25 cellular contexts compared by ENCODE assay signal in the genomic region with DNA sequence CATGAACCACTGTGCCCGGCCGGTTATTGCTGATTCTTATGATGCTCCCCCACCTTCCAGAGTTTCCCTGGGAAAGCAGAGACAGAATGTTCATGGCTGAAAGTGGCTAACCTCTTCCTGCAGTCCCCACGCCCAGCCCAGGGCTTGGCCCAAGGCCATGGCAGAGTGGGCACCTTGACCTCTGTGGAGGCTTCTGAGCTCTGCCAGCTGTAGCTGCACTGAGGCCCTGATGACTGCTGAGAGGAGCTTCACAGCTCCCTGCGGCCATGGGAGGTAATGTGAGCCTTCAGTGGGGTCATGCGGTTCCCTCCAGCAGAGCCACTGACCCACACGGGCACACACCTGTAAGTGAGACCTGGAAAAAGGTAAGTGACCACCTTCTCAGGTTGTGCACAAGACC. TPM values are rescaled to one million over a fixed set of nuclear protein-coding genes. Genes with fewer than 3 reads are reported as not detected.
DNase-seq lines count a peak whose midpoint lies in the region; ATAC-seq and TF ChIP-seq lines count a peak whose summit lies in the region.
"Had no signal": no experiment of that assay in that cellular context is flagged by ENCODE, and none has a peak within 500 bp of the region (broad histone marks: within the 10 kb centered on the region; RNA-seq: fewer than 3 reads in every experiment).

No MANE protein-coding gene starts in this region.

- H3K27ac Mint-ChIP-seq in GM23338: no peak overlapping the region
- H3K27ac Mint-ChIP-seq: CD4-positive, alpha-beta memory T cell had no signal

- DNase-seq in GM23338 (ENCODE audit: low spot score) (no peak), Panc1 (ENCODE audit: low read depth, low spot score) (no peak), right lobe of liver (no peak), thoracic aorta (ENCODE audit: low spot score) (no peak), PC-9 (no peak), CD1c-positive myeloid dendritic cell (ENCODE audit: extremely low spot score) (no peak)
- DNase-seq: AML-193; CD4-positive, alpha-beta memory T cell; COR-L47; DMS53; H7; IMR-90; KG1; MG63; NCI-H1105 treated with DMSO at 0.1 percent for 48 hours; NCI-H2029; NCI-H446 treated with DMSO at 0.1 percent for 48 hours; NCI-H526; NCI-H82; Peyer's patch; SHP77 treated with DMSO at 0.1 percent for 48 hours had no signal

- peak; percentile 15; the same call in 1 of the 3 replicates for ATAC-seq in GM23338
- 0 out of 2 replicates have a peak, but pooled peaks have one; percentile 39 for ATAC-seq in Panc1
- peak; percentile 10 to 48 (median 16) for ATAC-seq in right lobe of liver
- no peak for ATAC-seq in thoracic aorta (ENCODE audit: insufficient number of reproducible peaks, low FRiP score, low read depth)
- no peak for ATAC-seq in HG02678 (IDR thresholded peaks at IDR 0.05; ENCODE audit: unreplicated experiment)
- ATAC-seq: A549 had no signal

- H3K9me3 Mint-ChIP-seq in GM23338: no peaks in the 10 kb centered on the region
- H3K9me3 Mint-ChIP-seq: CD4-positive, alpha-beta memory T cell had no signal

- WGBS in right lobe of liver (ENCODE audit: insufficient coverage, low coverage, low lambda C conversion rate, missing lambda C conversion rate): 10% methylated on average over 1 of the region's 6 CpGs

- H3K9me3 ChIP-seq in Panc1 (ENCODE audit: control insufficient read depth, insufficient read depth, low read depth, low read length): no peaks in the 10 kb centered on the region
- H3K9me3 ChIP-seq in right lobe of liver: no peaks in the 10 kb centered on the region
- H3K9me3 ChIP-seq in thoracic aorta: no peaks in the 10 kb centered on the region
- H3K9me3 ChIP-seq in PC-9 (ENCODE audit: insufficient read depth, low read depth): no peaks in the 10 kb centered on the region
- H3K9me3 ChIP-seq: A549; BLaER1 treated with 17β-estradiol and CSF1 and Interleukin-3, amounts not matched to agents 10 nM and 100 nM; MG63; Peyer's patch had no signal

- no peak overlapping the region for H3K4me3 Mint-ChIP-seq in GM23338
- H3K4me3 Mint-ChIP-seq: CD4-positive, alpha-beta memory T cell had no signal

- H3K4me1 ChIP-seq in GM23338 (ENCODE audit: insufficient read depth): peaks cover 3% of the 10 kb centered on the region; the same call in 1 of the 2 replicates
- peaks cover 19% of the 10 kb centered on the region for H3K4me1 ChIP-seq in Panc1 (ENCODE audit: control insufficient read depth, insufficient read depth, low read length)
- H3K4me1 ChIP-seq in right lobe of liver: peaks cover 0 to 13% (median 0%) of the 10 kb centered on the region in 4 donors
- H3K4me1 ChIP-seq in thoracic aorta (ENCODE audit: control insufficient read depth in 1 of 2, low read depth in 2 of 2): peaks cover 25 to 72% of the 10 kb centered on the region in 2 donors
- H3K4me1 ChIP-seq in PC-9 (replicated peaks; ENCODE audit: insufficient read depth): peaks cover 11% of the 10 kb centered on the region
- H3K4me1 ChIP-seq: BLaER1 treated with 17β-estradiol and CSF1 and Interleukin-3, amounts not matched to agents 10 nM and 100 nM; Peyer's patch had no signal

- H2AFZ ChIP-seq in GM23338: no peak overlapping the region
- H2AFZ ChIP-seq in PC-9: no peak overlapping the region

- H3K36me3 ChIP-seq in GM23338 (ENCODE audit: insufficient read depth): no peaks in the 10 kb centered on the region
- no peaks in the 10 kb centered on the region for H3K36me3 ChIP-seq in Panc1 (ENCODE audit: control insufficient read depth, insufficient read depth, low read length)
- no peaks in the 10 kb centered on the region for H3K36me3 ChIP-seq in right lobe of liver
- no peaks in the 10 kb centered on the region for H3K36me3 ChIP-seq in thoracic aorta
- no peaks in the 10 kb centered on the region for H3K36me3 ChIP-seq in PC-9 (ENCODE audit: low read depth)
- H3K36me3 ChIP-seq: BLaER1 treated with 17β-estradiol and CSF1 and Interleukin-3, amounts not matched to agents 10 nM and 100 nM; MG63; Peyer's patch had no signal

- H3K27ac ChIP-seq in GM23338 (ENCODE audit: low read depth): no peak overlapping the region
- H3K27ac ChIP-seq in Panc1 (ENCODE audit: low read length): no peak overlapping the region
- peak overlapping the region in 2 of 3 donors; percentile 43 to 49 for H3K27ac ChIP-seq in right lobe of liver
- peak overlapping the region; percentile 28 to 40 for H3K27ac ChIP-seq in thoracic aorta
- H3K27ac ChIP-seq in PC-9: no peak overlapping the region
- H3K27ac ChIP-seq: A549; BLaER1 treated with 17β-estradiol and CSF1 and Interleukin-3, amounts not matched to agents 10 nM and 100 nM; Peyer's patch; SK-N-MC had no signal

- CTCF ChIA-PET in Panc1 (lab: Charles Lee): interaction anchor here (0.6 kb wide), 1 partner anchor 9 kb away, joined by 3 read pairs; no protein-coding TSS in a partner anchor
- CTCF ChIA-PET in PC-9 (lab: Charles Lee): no interaction called here

- BruUV-seq in Panc1 (replicated peaks; lab: Mats Ljungman, UMichigan) (no TSS peak), PC-9 (replicated peaks; lab: Mats Ljungman, UMichigan) (no TSS peak)

- no peaks in the 10 kb centered on the region for H3K9me2 ChIP-seq in GM23338 (ENCODE audit: insufficient read depth)
- H3K9me2 ChIP-seq in PC-9 (ENCODE audit: insufficient read depth): no peaks in the 10 kb centered on the region

- H3K4me1 Mint-ChIP-seq in GM23338: no peaks in the 10 kb centered on the region; the same call in 2 of the 3 replicates
- H3K4me1 Mint-ChIP-seq: CD4-positive, alpha-beta memory T cell had no signal

- POLR2A ChIA-PET in Panc1 (lab: Charles Lee) (no interaction called here), PC-9 (lab: Charles Lee; ENCODE audit: unreplicated experiment) (no interaction called here)

- H3K79me2 ChIP-seq in GM23338 (replicated peaks; ENCODE audit: insufficient read depth) (no peaks in the 10 kb centered on the region), PC-9 (ENCODE audit: low read depth) (no peaks in the 10 kb centered on the region)

- TF ChIP-seq CTCF in GM23338 (conservative IDR thresholded peaks at IDR 0.05; ENCODE audit: low read depth in 2 of 2) (no peak), Panc1 (IDR thresholded peaks at IDR 0.05) (no peak), right lobe of liver (IDR thresholded peaks at IDR 0.05) (no peak), thoracic aorta (IDR thresholded peaks at IDR 0.05) (no peak), PC-9 (conservative IDR thresholded peaks at IDR 0.05) (no peak)

- no peak for TF ChIP-seq POLR2A in right lobe of liver (IDR thresholded peaks at IDR 0.05)

- H4K20me1 ChIP-seq in GM23338 (replicated peaks; ENCODE audit: insufficient read depth): no peaks in the 10 kb centered on the region
- no peaks in the 10 kb centered on the region for H4K20me1 ChIP-seq in PC-9 (ENCODE audit: insufficient read depth)
- H4K20me1 ChIP-seq: BLaER1 treated with 17β-estradiol and CSF1 and Interleukin-3, amounts not matched to agents 10 nM and 100 nM had no signal

- H3K36me3 Mint-ChIP-seq in GM23338 (ENCODE audit: low read depth): no peaks in the 10 kb centered on the region
- H3K36me3 Mint-ChIP-seq: CD4-positive, alpha-beta memory T cell had no signal

- in situ Hi-C loops in Panc1 (cut with HindIII; ENCODE audit: low pct_unique_long_range_greater_than_20kb, low sequenced_read_pairs): no loop called here

- intact Hi-C loops in Panc1 (cut with micrococcal nuclease; ENCODE audit: unreplicated experiment): no loop called here
- intact Hi-C loops in right lobe of liver (cut with DNase I): no loop called here
- intact Hi-C loops in PC-9 (cut with micrococcal nuclease; ENCODE audit: unreplicated experiment): no loop called here

- H3K27me3 ChIP-seq in GM23338 (ENCODE audit: insufficient read depth) (no peaks in the 10 kb centered on the region), Panc1 (ENCODE audit: control insufficient read depth, insufficient read depth, low read length) (no peaks in the 10 kb centered on the region), right lobe of liver (no peaks in the 10 kb centered on the region), thoracic aorta (replicated peaks; ENCODE audit: insufficient read depth) (no peaks in the 10 kb centered on the region), PC-9 (ENCODE audit: insufficient read depth, low read depth) (no peaks in the 10 kb centered on the region)
- H3K27me3 ChIP-seq: BLaER1 treated with 17β-estradiol and CSF1 and Interleukin-3, amounts not matched to agents 10 nM and 100 nM; MG63; Peyer's patch had no signal

- H3K4me2 ChIP-seq in GM23338 (no peak overlapping the region), PC-9 (no peak overlapping the region)
- H3K4me2 ChIP-seq: A549; BLaER1 treated with 17β-estradiol and CSF1 and Interleukin-3, amounts not matched to agents 10 nM and 100 nM had no signal

- H3F3A ChIP-seq in GM23338 (replicated peaks; ENCODE audit: low read depth): no peaks in the 10 kb centered on the region
- peaks cover 7% of the 10 kb centered on the region; the same call in 1 of the 2 replicates for H3F3A ChIP-seq in PC-9 (ENCODE audit: insufficient read depth, low read depth)

- peaks cover 12% of the 10 kb centered on the region for H3K27me3 Mint-ChIP-seq in GM23338 (ENCODE audit: insufficient read depth, low read depth, poor library complexity)

- no peak overlapping the region for H3K4me3 ChIP-seq in GM23338
- no peak overlapping the region for H3K4me3 ChIP-seq in Panc1 (ENCODE audit: low read depth in 2 of 2, low read length in 2 of 2)
- H3K4me3 ChIP-seq in right lobe of liver: no peak overlapping the region
- H3K4me3 ChIP-seq in thoracic aorta: peak overlapping the region; percentile 13
- no peak overlapping the region for H3K4me3 ChIP-seq in PC-9
- H3K4me3 ChIP-seq: A549; BLaER1 treated with 17β-estradiol and CSF1 and Interleukin-3, amounts not matched to agents 10 nM and 100 nM; MG63; Peyer's patch; SK-N-MC had no signal

TF ChIP-seq in GM23338, 12 proteins besides CTCF, POLR2A, EP300 and RAD21 (continues in another document):
- TF ChIP-seq JUNB (IDR thresholded peaks at IDR 0.05; ENCODE audit: unreplicated experiment) (no peak), ZNF114 (CRISPR knock-in tag; IDR thresholded peaks at IDR 0.05) (no peak), NANOG (IDR thresholded peaks at IDR 0.05; ENCODE audit: borderline replicate concordance) (no peak), CREB1 (CRISPR knock-in tag; IDR thresholded peaks at IDR 0.05; ENCODE audit: low read depth) (no peak), ZNF331 (CRISPR knock-in tag; IDR thresholded peaks at IDR 0.05; ENCODE audit: low read depth) (no peak)

RNA-seq across cellular contexts. Expression of a gene that starts 13.3 kb away (rescaled TPM):
- 3.4 and 7.0 TPM in 2 replicates for total RNA-seq in GM23338 (2014; rRNA removed; shearing (Covaris generic))
- polyA plus RNA-seq in GM23338 (2016; fragmentation: Nextera tagmentation; extraction: Ambion mirVana): 6.2 and 6.4 TPM in 2 replicates
- 73.5 TPM for total RNA-seq in Panc1 (2021; ENCODE audit: unreplicated experiment)
- 66.4 TPM for polyA plus RNA-seq in Panc1 (2012; ENCODE audit: insufficient read length)
- 10 to 100 TPM in 4 of 6 experiments, 1 to 10 TPM in 2; 7.3 to 30.3 (median 10.7) TPM for total RNA-seq in right lobe of liver
- 100 to 1,000 TPM; 111 to 211 TPM for total RNA-seq in thoracic aorta
- total RNA-seq in PC-9 (2021): 10.6 and 15.0 TPM in 2 replicates
- total RNA-seq: IMR-90 had no signal

RNA-seq across cellular contexts. Expression of a gene that starts 50.4 kb away (rescaled TPM):
- 97.5 and 104 TPM in 2 replicates for total RNA-seq in GM23338 (2014; rRNA removed; shearing (Covaris generic))
- 39.2 and 48.9 TPM in 2 replicates for polyA plus RNA-seq in GM23338 (2016; fragmentation: Nextera tagmentation; extraction: Ambion mirVana)
- total RNA-seq in Panc1 (2021; ENCODE audit: unreplicated experiment) (68.3 TPM), right lobe of liver (10 to 100 TPM; 25.7 to 35.0 (median 32.6) TPM), thoracic aorta (100 to 1,000 TPM in 1 of 2 donors, 10 to 100 TPM in 1; 54.7 to 121 TPM), PC-9 (2021) (86.4 and 101 TPM in 2 replicates)
- polyA plus RNA-seq in Panc1 (2012; ENCODE audit: insufficient read length): 70.5 TPM

Comparison
In these comparisons a context has a peak if more than half of its experiments do, and no peak if none do; other contexts are left out.
1. ATAC-seq: peak in GM23338 (single experiment), Panc1 (single experiment) and right lobe of liver (4 of 4); none in thoracic aorta (single experiment) and HG02678 (single experiment).
2. H3K27ac ChIP-seq: peak in right lobe of liver (2 of 3) and thoracic aorta (2 of 2); none in GM23338 (single experiment), Panc1 (single experiment) and PC-9 (single experiment).